In the genomic region with DNA sequence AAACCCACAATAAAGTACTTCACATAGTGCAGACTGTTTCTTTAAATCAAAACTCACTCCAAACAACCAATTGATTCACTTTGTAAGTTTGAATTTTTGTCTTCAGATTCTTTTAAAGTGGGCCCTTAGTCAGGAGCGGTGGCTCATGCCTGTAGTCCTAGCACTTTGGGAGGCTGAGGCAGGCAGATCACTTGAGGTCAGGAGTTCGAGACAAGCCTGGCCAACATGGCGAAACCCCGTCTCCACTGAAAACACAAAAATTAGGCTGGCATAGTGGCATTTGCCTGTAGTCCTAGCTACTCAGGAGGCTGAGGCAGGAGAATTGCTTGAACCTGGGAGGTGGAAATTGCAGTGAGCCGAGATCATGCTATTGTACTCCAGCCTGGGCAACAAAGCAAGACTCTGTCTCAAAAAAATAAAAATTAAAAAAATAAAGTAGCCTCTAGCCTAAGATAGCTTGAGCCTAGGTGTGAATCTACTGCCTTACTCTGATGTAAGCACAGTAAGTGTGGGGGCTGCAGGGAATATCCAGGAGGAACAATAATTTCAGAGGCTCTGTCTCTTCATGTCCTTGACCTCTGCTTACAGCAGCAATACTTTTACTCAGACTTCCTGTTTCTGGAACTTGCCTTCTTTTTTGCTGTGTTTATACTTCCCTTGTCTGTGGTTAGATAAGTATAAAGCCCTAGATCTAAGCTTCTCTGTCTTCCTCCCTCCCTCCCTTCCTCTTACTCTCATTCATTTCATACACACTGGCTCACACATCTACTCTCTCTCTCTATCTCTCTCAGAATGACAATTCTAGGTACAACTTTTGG, we compare ENCODE assay signal across 8 cellular contexts. TPM values are rescaled to one million over a fixed set of nuclear protein-coding genes. Genes with fewer than 3 reads are reported as not detected.
DNase-seq lines count a peak whose midpoint lies in the region; FAIRE-seq and TF ChIP-seq lines count a peak whose summit lies in the region.

Gene IL7R (plus strand): TSS at position 706 of the 818 bp plus-strand sequence. CDS start 87 bp downstream, at position 793.

- H3K36me3 ChIP-seq in SJSA1 (peaks cover 16% of the 10 kb centered on the region), fibroblast of lung (ENCODE audit: control insufficient read depth, insufficient read depth, low read length) (no peaks in the 10 kb centered on the region)

- H4K20me1 ChIP-seq in fibroblast of lung (ENCODE audit: control insufficient read depth, extremely low read depth, insufficient read depth, low read length), result no peaks in the 10 kb centered on the region

- H3K79me2 ChIP-seq in fibroblast of lung (ENCODE audit: control insufficient read depth, insufficient read depth, low read length), result peaks cover 15% of the 10 kb centered on the region

- TF ChIP-seq CTCF in fibroblast of lung (conservative IDR thresholded peaks at IDR 0.05 in 1 of 2, IDR thresholded peaks at IDR 0.05 in 1 of 2; ENCODE audit: low read depth in 1 of 2, low read length in 2 of 2), result no peak

- peaks cover 66% of the 10 kb centered on the region for H3K4me1 ChIP-seq in SJSA1 (replicated peaks)
- H3K4me1 ChIP-seq in fibroblast of lung (ENCODE audit: control insufficient read depth, extremely low read depth, insufficient read depth, low read length), result peaks cover 18% of the 10 kb centered on the region

- H3K4me3 ChIP-seq in SJSA1 (peak within 1 kb of the TSS; percentile 39), fibroblast of lung (replicated peaks in 1 of 4; ENCODE audit: control extremely low read depth in 1 of 4, insufficient read depth in 1 of 4, low read depth in 3 of 4, low read length in 4 of 4) (peak within 1 kb of the TSS in 3 of 4 experiments; percentile 29 to 58 (median 45))

- no peaks in the 10 kb centered on the region for H3K9me3 ChIP-seq in SJSA1 (replicated peaks)
- H3K9me3 ChIP-seq in fibroblast of lung (ENCODE audit: control insufficient read depth, insufficient read depth, low read depth, low read length), result no peaks in the 10 kb centered on the region

- H2AFZ ChIP-seq in fibroblast of lung (ENCODE audit: low read length), result peak within 1 kb of the TSS; percentile 8

- no peaks in the 10 kb centered on the region for H3K27me3 ChIP-seq in SJSA1 (replicated peaks)
- H3K27me3 ChIP-seq in fibroblast of lung (ENCODE audit: control insufficient read depth, insufficient read depth, low read length), result no peaks in the 10 kb centered on the region

- FAIRE-seq in urothelium cell line (lab: Jason Lieb, UNC), result no peak

- H3K9ac ChIP-seq in fibroblast of lung (ENCODE audit: insufficient read depth, low read length), result peak within 1 kb of the TSS; percentile 26

- peak within 1 kb of the TSS; percentile 55 for H3K4me2 ChIP-seq in fibroblast of lung (ENCODE audit: extremely low read depth, insufficient read depth, low read length)

- H3K27ac ChIP-seq in SJSA1 (peak within 1 kb of the TSS; percentile 89), fibroblast of lung (ENCODE audit: insufficient read depth, low read length) (peak within 1 kb of the TSS; percentile 61)

- DNase-seq in stimulated activated CD4-positive, alpha-beta T cell treated with anti-CD3 and anti-CD28 coated beads, Interleukin-4, amount 100 ng/mL, for 24 hours, result peak; percentile 30
- no peak for DNase-seq in stimulated activated CD4-positive, alpha-beta T cell treated with anti-CD3 and anti-CD28 coated beads, Interleukin-2, amount 100 ng/mL, for 48 hours
- DNase-seq in SJSA1 (ENCODE audit: low read depth in 1 of 2, low spot score in 2 of 2) (peak in 1 of 2 experiments; percentile 82), fibroblast of lung (ENCODE audit: low read depth in 2 of 2) (peak; percentile 58 to 75), urothelium cell line (ENCODE audit: low spot score) (peak; percentile 31), RKO (ENCODE audit: low spot score) (no peak), NCI-H524 (lab: John Stamatoyannopoulos, UW) (no peak), NCI-H2081 (lab: John Stamatoyannopoulos, UW) (no peak)

RNA-seq across cellular contexts. Expression of gene IL7R, which starts in this region (rescaled TPM):
- 86.6 and 90.1 TPM in 2 replicates for total RNA-seq in SJSA1 (2014; rRNA removed; shearing (Covaris generic))
- total RNA-seq in fibroblast of lung, result 10.3 and 67.9 TPM in 2 replicates
- 195 and 266 TPM in 2 replicates for polyA plus RNA-seq in fibroblast of lung
- 73.9 and 121 TPM in 2 replicates for polyA plus RNA-seq in fibroblast of lung (2012)
- polyA minus RNA-seq in fibroblast of lung (ENCODE audit: low replicate concordance), result 139 and 186 TPM in 2 replicates

Comparison
In these comparisons a context has a peak if more than half of its experiments do, and no peak if none do; other contexts are left out.
1. DNase-seq: peak in stimulated activated CD4-positive, alpha-beta T cell treated with anti-CD3 and anti-CD28 coated beads, Interleukin-4, amount 100 ng/mL, for 24 hours (single experiment), fibroblast of lung (2 of 2) and urothelium cell line (single experiment); none in stimulated activated CD4-positive, alpha-beta T cell treated with anti-CD3 and anti-CD28 coated beads, Interleukin-2, amount 100 ng/mL, for 48 hours (0 of 2), RKO (single experiment), NCI-H524 (0 of 2) and NCI-H2081 (0 of 2).